ENCODE assay signal across 1 cellular context in the genomic region with DNA sequence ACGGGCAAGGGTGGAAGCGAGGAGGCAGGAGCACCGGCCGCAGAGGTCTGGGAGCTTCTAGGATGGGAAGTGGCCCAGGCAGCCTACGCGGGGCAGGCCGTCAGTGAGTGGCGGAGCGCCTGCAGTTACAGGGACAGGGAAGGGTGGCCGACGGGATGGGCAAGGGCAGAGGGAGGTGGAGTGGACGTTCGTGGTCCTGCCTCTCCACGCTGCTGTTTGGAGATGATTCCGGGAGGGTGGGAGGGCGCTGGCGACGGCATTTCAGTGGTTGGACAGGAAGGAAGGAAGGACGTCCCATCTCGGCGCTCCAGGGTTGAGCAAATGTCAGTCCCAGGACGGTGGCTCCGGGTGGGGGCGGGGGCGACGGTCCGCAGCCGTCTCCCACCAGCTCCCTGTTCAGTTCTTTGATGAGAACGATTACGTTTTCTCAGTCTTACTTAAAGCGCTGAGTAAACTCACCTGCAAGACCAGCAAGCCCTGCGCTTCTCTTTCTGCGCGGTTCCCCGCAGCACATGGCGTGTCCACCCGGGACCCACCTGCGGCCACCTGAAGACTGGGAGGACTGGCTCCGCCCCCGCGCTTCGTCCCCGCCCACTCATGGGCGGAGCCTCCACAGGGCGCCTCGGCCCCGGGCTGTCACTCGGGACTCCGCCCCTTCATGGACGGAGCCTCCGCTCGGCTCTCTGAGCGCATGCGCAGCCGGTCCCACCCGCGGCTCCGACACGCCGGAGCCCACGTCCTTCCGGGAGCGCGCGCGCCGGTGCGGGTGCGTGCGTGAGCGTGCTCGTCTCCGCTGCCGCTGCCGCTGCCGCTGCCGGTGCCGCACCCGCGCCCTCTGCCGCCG.
TF ChIP-seq lines count a peak whose summit lies in the region.

A gene with protein sequence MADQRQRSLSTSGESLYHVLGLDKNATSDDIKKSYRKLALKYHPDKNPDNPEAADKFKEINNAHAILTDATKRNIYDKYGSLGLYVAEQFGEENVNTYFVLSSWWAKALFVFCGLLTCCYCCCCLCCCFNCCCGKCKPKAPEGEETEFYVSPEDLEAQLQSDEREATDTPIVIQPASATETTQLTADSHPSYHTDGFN (plus strand): TSS at position 769 of the 844 bp plus-strand sequence. CDS start 33,220 bp downstream, outside the sequence.

TF ChIP-seq in HepG2, 621 proteins besides CTCF, POLR2A, EP300 and RAD21 (continued from another document and continues in another):
- TF ChIP-seq ZNF484 (CRISPR knock-in tag; IDR thresholded peaks at IDR 0.05; ENCODE audit: borderline replicate concordance, low read depth) (peak; percentile 25; the same call in 1 of the 2 replicates), MTF2 (CRISPR knock-in tag; IDR thresholded peaks at IDR 0.05; ENCODE audit: borderline replicate concordance) (peak; percentile 44; the same call in 1 of the 2 replicates), TFDP2 (CRISPR knock-in tag; IDR thresholded peaks at IDR 0.05) (peak; percentile 54; the same call in 1 of the 2 replicates), ZNF674 (CRISPR knock-in tag; IDR thresholded peaks at IDR 0.05; ENCODE audit: low read depth) (peak; percentile 73; the same call in 1 of the 2 replicates), DR1 (CRISPR knock-in tag; IDR thresholded peaks at IDR 0.05) (no peak; the same call in 1 of the 2 replicates), ZNF556 (CRISPR knock-in tag; IDR thresholded peaks at IDR 0.05; ENCODE audit: borderline replicate concordance) (peak; percentile 80; the same call in 1 of the 2 replicates), SP5 (CRISPR knock-in tag; IDR thresholded peaks at IDR 0.05; ENCODE audit: borderline replicate concordance, low read depth) (peak; percentile 84; the same call in 1 of the 2 replicates), PCBP1 (IDR thresholded peaks at IDR 0.05; ENCODE audit: borderline replicate concordance, low read depth, low read length) (0 out of 2 replicates have a peak, but pooled peaks have one; percentile 24), SNAI1 (CRISPR knock-in tag; IDR thresholded peaks at IDR 0.05; ENCODE audit: borderline replicate concordance) (0 out of 2 replicates have a peak, but pooled peaks have one; percentile 45), HCFC1 (IDR thresholded peaks at IDR 0.05; ENCODE audit: low read depth, low read length) (peak; percentile 41; the same call in 1 of the 2 replicates), YEATS2 (CRISPR knock-in tag; IDR thresholded peaks at IDR 0.05; ENCODE audit: borderline replicate concordance) (peak; percentile 66; the same call in 1 of the 2 replicates), GMEB1 (CRISPR knock-in tag; IDR thresholded peaks at IDR 0.05; ENCODE audit: borderline replicate concordance) (peak; percentile 96), FOXP4 (CRISPR knock-in tag; IDR thresholded peaks at IDR 0.05) (0 out of 2 replicates have a peak, but pooled peaks have one; percentile 28), CEBPB (IDR thresholded peaks at IDR 0.05; ENCODE audit: borderline replicate concordance, low read depth, low read length) (no peak), ZFY (CRISPR knock-in tag; IDR thresholded peaks at IDR 0.05) (peak; percentile 68; the same call in 1 of the 2 replicates), ZMYM2 (CRISPR knock-in tag; IDR thresholded peaks at IDR 0.05) (peak; percentile 96), CC2D1A (CRISPR knock-in tag; IDR thresholded peaks at IDR 0.05) (no peak), SAP130 (CRISPR knock-in tag; IDR thresholded peaks at IDR 0.05; ENCODE audit: low read depth) (peak; percentile 91), E2F5 (CRISPR knock-in tag; conservative IDR thresholded peaks at IDR 0.05) (0 out of 2 replicates have a peak, but pooled peaks have one; percentile 18), RFX3 (CRISPR knock-in tag; IDR thresholded peaks at IDR 0.05) (no peak), ZNF18 (CRISPR knock-in tag; IDR thresholded peaks at IDR 0.05; ENCODE audit: insufficient replicate concordance) (peak; percentile 83), ZNF17 (CRISPR knock-in tag; IDR thresholded peaks at IDR 0.05) (no peak), ZSCAN12 (CRISPR knock-in tag; IDR thresholded peaks at IDR 0.05) (no peak; the same call in 1 of the 2 replicates), ZFP90 (CRISPR knock-in tag; IDR thresholded peaks at IDR 0.05; ENCODE audit: borderline replicate concordance) (0 out of 2 replicates have a peak, but pooled peaks have one; percentile 43), TAF1 (CRISPR knock-in tag; IDR thresholded peaks at IDR 0.05) (peak; percentile 78), NFIC (IDR thresholded peaks at IDR 0.05; ENCODE audit: low read length) (no peak), EEA1 (CRISPR knock-in tag; IDR thresholded peaks at IDR 0.05; ENCODE audit: borderline replicate concordance) (peak; percentile 25; the same call in 1 of the 2 replicates), MNT (IDR thresholded peaks at IDR 0.05) (peak; percentile 76), FOXA3 (CRISPR knock-in tag; IDR thresholded peaks at IDR 0.05) (peak; percentile 61), KDM1A (CRISPR knock-in tag; IDR thresholded peaks at IDR 0.05) (peak; percentile 85; the same call in 1 of the 2 replicates), ZMAT3 (CRISPR knock-in tag; conservative IDR thresholded peaks at IDR 0.05) (peak; percentile 54; the same call in 1 of the 2 replicates), ZKSCAN8 (CRISPR knock-in tag; IDR thresholded peaks at IDR 0.05; ENCODE audit: borderline replicate concordance) (peak; percentile 47; the same call in 1 of the 2 replicates), ZNF850 (CRISPR knock-in tag; conservative IDR thresholded peaks at IDR 0.05) (no peak), UBTF (CRISPR knock-in tag; IDR thresholded peaks at IDR 0.05) (peak; percentile 65; the same call in 1 of the 2 replicates), ADNP (CRISPR knock-in tag; IDR thresholded peaks at IDR 0.05) (no peak), PHF5A (CRISPR knock-in tag; IDR thresholded peaks at IDR 0.05; ENCODE audit: low read depth, unreplicated experiment) (peak; percentile 81), LCORL (IDR thresholded peaks at IDR 0.05) (no peak), LCORL (CRISPR knock-in tag; IDR thresholded peaks at IDR 0.05) (peak; percentile 91)
- TF ChIP-seq, protein P1, sequence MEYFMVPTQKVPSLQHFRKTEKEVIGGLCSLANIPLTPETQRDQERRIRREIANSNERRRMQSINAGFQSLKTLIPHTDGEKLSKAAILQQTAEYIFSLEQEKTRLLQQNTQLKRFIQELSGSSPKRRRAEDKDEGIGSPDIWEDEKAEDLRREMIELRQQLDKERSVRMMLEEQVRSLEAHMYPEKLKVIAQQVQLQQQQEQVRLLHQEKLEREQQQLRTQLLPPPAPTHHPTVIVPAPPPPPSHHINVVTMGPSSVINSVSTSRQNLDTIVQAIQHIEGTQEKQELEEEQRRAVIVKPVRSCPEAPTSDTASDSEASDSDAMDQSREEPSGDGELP (IDR thresholded peaks at IDR 0.05; ENCODE audit: borderline replicate concordance, low read depth): peak; percentile 72; the same call in 1 of the 2 replicates
- TF ChIP-seq, protein P2, sequence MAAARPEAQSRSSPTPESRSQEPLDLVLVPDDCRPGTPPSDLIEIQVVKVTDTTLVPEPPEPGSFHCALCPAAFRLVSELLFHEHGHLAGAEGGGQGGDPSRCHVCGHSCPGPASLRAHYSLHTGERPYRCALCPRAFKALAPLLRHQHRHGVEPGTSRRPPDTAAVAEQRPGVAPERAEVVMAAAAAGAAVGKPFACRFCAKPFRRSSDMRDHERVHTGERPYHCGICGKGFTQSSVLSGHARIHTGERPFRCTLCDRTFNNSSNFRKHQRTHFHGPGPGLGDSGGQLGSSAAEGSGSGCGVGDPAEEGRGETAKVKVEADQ (CRISPR knock-in tag; IDR thresholded peaks at IDR 0.05; ENCODE audit: borderline replicate concordance): peak; percentile 69; the same call in 1 of the 2 replicates
- TF ChIP-seq, protein P3, sequence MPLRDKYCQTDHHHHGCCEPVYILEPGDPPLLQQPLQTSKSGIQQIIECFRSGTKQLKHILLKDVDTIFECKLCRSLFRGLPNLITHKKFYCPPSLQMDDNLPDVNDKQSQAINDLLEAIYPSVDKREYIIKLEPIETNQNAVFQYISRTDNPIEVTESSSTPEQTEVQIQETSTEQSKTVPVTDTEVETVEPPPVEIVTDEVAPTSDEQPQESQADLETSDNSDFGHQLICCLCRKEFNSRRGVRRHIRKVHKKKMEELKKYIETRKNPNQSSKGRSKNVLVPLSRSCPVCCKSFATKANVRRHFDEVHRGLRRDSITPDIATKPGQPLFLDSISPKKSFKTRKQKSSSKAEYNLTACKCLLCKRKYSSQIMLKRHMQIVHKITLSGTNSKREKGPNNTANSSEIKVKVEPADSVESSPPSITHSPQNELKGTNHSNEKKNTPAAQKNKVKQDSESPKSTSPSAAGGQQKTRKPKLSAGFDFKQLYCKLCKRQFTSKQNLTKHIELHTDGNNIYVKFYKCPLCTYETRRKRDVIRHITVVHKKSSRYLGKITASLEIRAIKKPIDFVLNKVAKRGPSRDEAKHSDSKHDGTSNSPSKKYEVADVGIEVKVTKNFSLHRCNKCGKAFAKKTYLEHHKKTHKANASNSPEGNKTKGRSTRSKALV (CRISPR knock-in tag; IDR thresholded peaks at IDR 0.05): no peak
